9 cellular contexts compared by ENCODE assay signal in the genomic region with DNA sequence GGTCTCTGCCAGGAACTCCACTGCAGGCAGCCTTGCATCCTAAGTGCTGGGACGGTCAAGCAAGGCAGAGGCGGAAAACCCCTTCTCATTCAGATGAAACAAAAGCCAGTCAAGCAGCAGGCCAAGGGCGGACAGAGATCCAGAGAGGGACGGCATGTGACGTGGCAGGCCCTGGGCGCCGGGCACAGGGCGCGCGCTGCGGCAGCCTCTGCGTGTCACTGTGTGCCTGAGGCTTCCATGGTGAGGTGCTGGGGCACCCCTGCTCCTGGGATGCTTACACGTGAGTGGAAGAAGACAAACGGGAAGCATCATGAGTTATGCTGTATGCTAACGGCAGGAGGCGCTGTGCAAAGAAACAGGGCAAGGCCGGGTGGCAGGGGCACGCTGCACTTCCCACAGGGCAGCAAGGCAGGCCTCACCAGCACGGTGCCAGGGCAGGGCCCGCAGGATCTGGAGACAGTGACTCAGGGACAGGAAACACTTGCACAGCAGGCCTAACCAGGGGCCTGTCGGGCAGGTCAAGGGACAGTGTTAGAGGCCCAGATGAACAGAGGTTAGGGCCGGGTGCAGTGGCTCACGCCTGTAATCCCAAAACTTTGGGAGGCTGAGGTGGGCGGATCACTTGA. TPM values are rescaled to one million over a fixed set of nuclear protein-coding genes. Genes with fewer than 3 reads are reported as not detected.
DNase-seq lines count a peak whose midpoint lies in the region; ATAC-seq lines count a peak whose summit lies in the region.
"Had no signal": no experiment of that assay in that cellular context is flagged by ENCODE, and none has a peak within 500 bp of the region (broad histone marks: within the 10 kb centered on the region; RNA-seq: fewer than 3 reads in every experiment).

No MANE protein-coding gene starts in this region.

- DNase-seq in DMS53 (lab: John Stamatoyannopoulos, UW) (peak; percentile 36), DMS53 treated with DMSO at 0.1 percent for 48 hours (lab: John Stamatoyannopoulos, UW; ENCODE audit: unreplicated experiment) (no peak), UCSD-AML1 (lab: John Stamatoyannopoulos, UW; ENCODE audit: unreplicated experiment) (peak; percentile 62), hypothalamus (lab: John Stamatoyannopoulos, UW) (peak in 28 of 51 donors; percentile 36 to 82 (median 58)), H4 (ENCODE audit: low spot score) (no peak)
- peak in 1 of 2 donors; percentile 35 for DNase-seq in stimulated activated effector memory CD8-positive, alpha-beta T cell treated with anti-CD3 and anti-CD28 coated beads, Interleukin-12 subunit alpha, Interleukin-12 subunit beta, amount 100 ng/mL, for 72 hours (ENCODE audit: low spot score in 2 of 2)
- DNase-seq: T-helper 1 cell had no signal

- no peak overlapping the region for H3K4me3 Mint-ChIP-seq in stimulated activated effector memory CD8-positive, alpha-beta T cell treated with anti-CD3 and anti-CD28 coated beads, Interleukin-12 subunit alpha, Interleukin-12 subunit beta, amount 100 ng/mL, for 72 hours

- peak overlapping the region; percentile 86 for H3K27ac Mint-ChIP-seq in stimulated activated effector memory CD8-positive, alpha-beta T cell treated with anti-CD3 and anti-CD28 coated beads, Interleukin-12 subunit alpha, Interleukin-12 subunit beta, amount 100 ng/mL, for 72 hours

- H3K9me3 Mint-ChIP-seq in stimulated activated effector memory CD8-positive, alpha-beta T cell treated with anti-CD3 and anti-CD28 coated beads, Interleukin-12 subunit alpha, Interleukin-12 subunit beta, amount 100 ng/mL, for 72 hours = no peaks in the 10 kb centered on the region

- H3K4me1 Mint-ChIP-seq in stimulated activated effector memory CD8-positive, alpha-beta T cell treated with anti-CD3 and anti-CD28 coated beads, Interleukin-12 subunit alpha, Interleukin-12 subunit beta, amount 100 ng/mL, for 72 hours = peaks cover 41% of the 10 kb centered on the region

- peaks cover 12% of the 10 kb centered on the region for H3K36me3 Mint-ChIP-seq in stimulated activated effector memory CD8-positive, alpha-beta T cell treated with anti-CD3 and anti-CD28 coated beads, Interleukin-12 subunit alpha, Interleukin-12 subunit beta, amount 100 ng/mL, for 72 hours

- peak; percentile 25 for ATAC-seq in stimulated activated effector memory CD8-positive, alpha-beta T cell treated with anti-CD3 and anti-CD28 coated beads, Interleukin-12 subunit alpha, Interleukin-12 subunit beta, amount 100 ng/mL, for 72 hours
- ATAC-seq in HG03565 (IDR thresholded peaks at IDR 0.05; ENCODE audit: unreplicated experiment) (no peak), GM19395 (IDR thresholded peaks at IDR 0.05; ENCODE audit: unreplicated experiment) (no peak)

RNA-seq across cellular contexts. Expression of gene TOLLIP, which starts 6.1 kb away (rescaled TPM):
- 18.6 and 26.9 TPM in 2 replicates for total RNA-seq in H4 (2014; rRNA removed; shearing (Covaris generic))

Comparison
In these comparisons a context has a peak if more than half of its experiments do, and no peak if none do; other contexts are left out.
1. DNase-seq: peak in DMS53 (single experiment), UCSD-AML1 (single experiment) and hypothalamus (28 of 51); none in DMS53 treated with DMSO at 0.1 percent for 48 hours (single experiment) and H4 (single experiment).